In genomic region chr6:131980791-131981623, GRCh38 we compare ENCODE assay signal across 20 cellular contexts. TPM values are rescaled to one million over a fixed set of nuclear protein-coding genes. Genes with fewer than 3 reads are reported as not detected.
DNase-seq lines count a peak whose midpoint lies in the region; ATAC-seq and TF ChIP-seq lines count a peak whose summit lies in the region.
"Had no signal": no experiment of that assay in that cellular context is flagged by ENCODE, and none has a peak within 500 bp of the region (broad histone marks: within the 10 kb centered on the region; RNA-seq: fewer than 3 reads in every experiment).

No MANE protein-coding gene starts in this region.

- H3K27me3 Mint-ChIP-seq in activated CD4-positive, alpha-beta T cell treated with anti-CD3 and anti-CD28 coated beads, Interleukin-2, amount 10 ng/mL, durations not matched to agents 24 days and 14 days = no peaks in the 10 kb centered on the region
- H3K27me3 Mint-ChIP-seq: activated CD4-positive, alpha-beta memory T cell treated with anti-CD3 and anti-CD28 coated beads for 36 hours; activated naive CD8-positive, alpha-beta T cell had no signal

- H3K27me3 ChIP-seq in Panc1 (ENCODE audit: control insufficient read depth, insufficient read depth, low read length) = no peaks in the 10 kb centered on the region
- no peaks in the 10 kb centered on the region for H3K27me3 ChIP-seq in duodenal mucosa (ENCODE audit: control insufficient read depth in 1 of 2, insufficient read depth in 2 of 2, low read length in 2 of 2)
- no peaks in the 10 kb centered on the region for H3K27me3 ChIP-seq in MM.1S (replicated peaks; ENCODE audit: insufficient read depth, low read length)

- H3K27ac Mint-ChIP-seq in activated CD4-positive, alpha-beta T cell treated with anti-CD3 and anti-CD28 coated beads, Interleukin-2, amount 10 ng/mL, durations not matched to agents 24 days and 14 days = no peak overlapping the region
- H3K27ac Mint-ChIP-seq: activated CD4-positive, alpha-beta memory T cell treated with anti-CD3 and anti-CD28 coated beads for 36 hours; activated naive CD8-positive, alpha-beta T cell; naive thymus-derived CD4-positive, alpha-beta T cell had no signal

- no peaks in the 10 kb centered on the region for H3K9me3 Mint-ChIP-seq in activated CD4-positive, alpha-beta T cell treated with anti-CD3 and anti-CD28 coated beads, Interleukin-2, amount 10 ng/mL, durations not matched to agents 24 days and 14 days
- H3K9me3 Mint-ChIP-seq: activated CD4-positive, alpha-beta memory T cell treated with anti-CD3 and anti-CD28 coated beads for 36 hours; activated T-cell treated with anti-CD3 and anti-CD28 coated beads, Interleukin-2, amount 50 U/mL, for 4 hours; naive thymus-derived CD4-positive, alpha-beta T cell had no signal

- no peaks in the 10 kb centered on the region for H3K36me3 Mint-ChIP-seq in activated CD4-positive, alpha-beta T cell treated with anti-CD3 and anti-CD28 coated beads, Interleukin-2, amount 10 ng/mL, durations not matched to agents 24 days and 14 days (ENCODE audit: low read depth)
- H3K36me3 Mint-ChIP-seq: activated CD4-positive, alpha-beta memory T cell treated with anti-CD3 and anti-CD28 coated beads for 36 hours; activated naive CD8-positive, alpha-beta T cell; naive thymus-derived CD4-positive, alpha-beta T cell had no signal

- H3F3A ChIP-seq in MM.1S (ENCODE audit: insufficient read depth, low read length) = no peaks in the 10 kb centered on the region

- H3K4me3 Mint-ChIP-seq in activated CD4-positive, alpha-beta T cell treated with anti-CD3 and anti-CD28 coated beads, Interleukin-2, amount 10 ng/mL, durations not matched to agents 24 days and 14 days = no peak overlapping the region
- H3K4me3 Mint-ChIP-seq: activated CD4-positive, alpha-beta memory T cell treated with anti-CD3 and anti-CD28 coated beads for 36 hours; activated naive CD8-positive, alpha-beta T cell; activated T-cell treated with anti-CD3 and anti-CD28 coated beads, Interleukin-2, amount 50 U/mL, for 4 hours; naive thymus-derived CD4-positive, alpha-beta T cell had no signal

- no TSS peak for BruUV-seq in Panc1 (replicated peaks; lab: Mats Ljungman, UMichigan)

- DNase-seq in Caki2 (ENCODE audit: low read depth) (peak; percentile 69), Panc1 (ENCODE audit: low read depth, low spot score) (no peak), mucosa of descending colon (peak in 2 of 3 donors; percentile 40 to 43), AML-193 (lab: John Stamatoyannopoulos, UW) (no peak), MM.1S (no peak), GM19238 (ENCODE audit: insufficient read length, low spot score) (no peak)
- DNase-seq in activated CD4-positive, alpha-beta T cell treated with anti-CD3 and anti-CD28 coated beads, Interleukin-2, amount 10 ng/mL, durations not matched to agents 24 days and 14 days = no peak
- DNase-seq: activated CD4-positive, alpha-beta memory T cell treated with anti-CD3 and anti-CD28 coated beads for 36 hours; activated T-cell treated with anti-CD3 and anti-CD28 coated beads, Interleukin-2, amount 50 U/mL, for 4 hours; effector CD4-positive, alpha-beta T cell; GF-D8; KBM-7; left ventricle myocardium superior; naive thymus-derived CD4-positive, alpha-beta T cell; NCI-H2171 treated with DMSO at 0.1 percent for 48 hours; NCI-H82 had no signal

- H3K4me3 ChIP-seq in Panc1 (ENCODE audit: low read depth in 2 of 2, low read length in 2 of 2) (no peak overlapping the region), duodenal mucosa (ENCODE audit: low read depth in 1 of 2, low read length in 2 of 2) (peak overlapping the region in 1 of 2 donors; percentile 17), mucosa of descending colon (no peak overlapping the region), MM.1S (ENCODE audit: low read length) (no peak overlapping the region)
- H3K4me3 ChIP-seq: prostate gland had no signal

- H4K20me1 ChIP-seq in MM.1S (ENCODE audit: insufficient read depth, low read length) = no peaks in the 10 kb centered on the region

- no peak for TF ChIP-seq CTCF in Panc1 (IDR thresholded peaks at IDR 0.05)
- TF ChIP-seq CTCF in mucosa of descending colon (IDR thresholded peaks at IDR 0.05) = no peak
- no peak for TF ChIP-seq CTCF in MM.1S (IDR thresholded peaks at IDR 0.05; ENCODE audit: low read length)

- POLR2A ChIA-PET in Panc1 (lab: Charles Lee) = no interaction called here

- CTCF ChIA-PET in Panc1 (lab: Charles Lee) = no interaction called here

- no peaks in the 10 kb centered on the region for H3K4me1 Mint-ChIP-seq in activated CD4-positive, alpha-beta T cell treated with anti-CD3 and anti-CD28 coated beads, Interleukin-2, amount 10 ng/mL, durations not matched to agents 24 days and 14 days
- H3K4me1 Mint-ChIP-seq: naive thymus-derived CD4-positive, alpha-beta T cell had no signal

- H3K9me3 ChIP-seq in Panc1 (ENCODE audit: control insufficient read depth, insufficient read depth, low read depth, low read length) = no peaks in the 10 kb centered on the region
- H3K9me3 ChIP-seq in duodenal mucosa (ENCODE audit: control insufficient read depth in 1 of 2, low read length in 2 of 2) = no peaks in the 10 kb centered on the region
- H3K9me3 ChIP-seq in mucosa of descending colon = no peaks in the 10 kb centered on the region
- H3K9me3 ChIP-seq in MM.1S (replicated peaks; ENCODE audit: insufficient read depth, low read length) = no peaks in the 10 kb centered on the region
- H3K9me3 ChIP-seq: Caco-2, prostate gland had no signal

- H3K9ac ChIP-seq in duodenal mucosa (ENCODE audit: low read depth in 1 of 2, low read length in 2 of 2) (no peak overlapping the region), MM.1S (ENCODE audit: low read length) (no peak overlapping the region)

- H3K4me2 ChIP-seq in MM.1S (ENCODE audit: low read depth, low read length) = no peak overlapping the region

- no peaks in the 10 kb centered on the region for H3K79me2 ChIP-seq in MM.1S (ENCODE audit: low read length)

- ATAC-seq in Panc1 = peak; percentile 75
- peak; percentile 91 for ATAC-seq in mucosa of descending colon
- ATAC-seq: activated T-cell treated with anti-CD3 and anti-CD28 coated beads, Interleukin-2, amount 50 U/mL, for 4 hours; left ventricle myocardium superior; naive thymus-derived CD4-positive, alpha-beta T cell had no signal

- H3K36me3 ChIP-seq in Panc1 (ENCODE audit: control insufficient read depth, insufficient read depth, low read length) = no peaks in the 10 kb centered on the region
- H3K36me3 ChIP-seq in duodenal mucosa (ENCODE audit: control insufficient read depth in 1 of 2, insufficient read depth in 2 of 2, low read length in 2 of 2) = no peaks in the 10 kb centered on the region
- H3K36me3 ChIP-seq in mucosa of descending colon (ENCODE audit: low read depth) = no peaks in the 10 kb centered on the region
- no peaks in the 10 kb centered on the region for H3K36me3 ChIP-seq in MM.1S (replicated peaks; ENCODE audit: insufficient read depth, low read length)
- H3K36me3 ChIP-seq: prostate gland had no signal

- H2AFZ ChIP-seq in MM.1S (ENCODE audit: low read length) = no peak overlapping the region

- H3K4me1 ChIP-seq in Panc1 (ENCODE audit: control insufficient read depth, insufficient read depth, low read length) = peaks cover 15% of the 10 kb centered on the region
- peaks cover 7 to 47% of the 10 kb centered on the region in 2 donors for H3K4me1 ChIP-seq in duodenal mucosa (ENCODE audit: control insufficient read depth in 1 of 2, insufficient read depth in 2 of 2, low read length in 2 of 2)
- peaks cover 15% of the 10 kb centered on the region for H3K4me1 ChIP-seq in mucosa of descending colon (ENCODE audit: low read depth)
- no peaks in the 10 kb centered on the region for H3K4me1 ChIP-seq in MM.1S (ENCODE audit: low read length)

- H3K27ac ChIP-seq in Panc1 (ENCODE audit: low read length) (peak overlapping the region; percentile 64; the same call in 1 of the 2 replicates), duodenal mucosa (ENCODE audit: low read depth, low read length) (peak overlapping the region; percentile 35), MM.1S (ENCODE audit: low read length) (no peak overlapping the region)
- H3K27ac ChIP-seq: prostate gland had no signal

- in situ Hi-C loops in Caki2 (cut with HindIII; ENCODE audit: low pct_unique_long_range_greater_than_20kb, low sequenced_read_pairs) (no loop called here), Panc1 (cut with HindIII; ENCODE audit: low pct_unique_long_range_greater_than_20kb, low sequenced_read_pairs) (no loop called here)

- intact Hi-C loops in Panc1 (cut with micrococcal nuclease; ENCODE audit: unreplicated experiment) (no loop called here), mucosa of descending colon (cut with DNase I, micrococcal nuclease) (no loop called here)
- intact Hi-C loops in activated CD4-positive, alpha-beta T cell treated with anti-CD3 and anti-CD28 coated beads, Interleukin-2, amount 10 ng/mL, durations not matched to agents 24 days and 14 days (cut with micrococcal nuclease) = no loop called here

- no peaks in the 10 kb centered on the region for H3K9me2 ChIP-seq in MM.1S (replicated peaks; ENCODE audit: insufficient read depth, low read length)

RNA-seq across cellular contexts. Expression of gene CCN2, which starts 29.8 kb away (rescaled TPM):
- 157 and 173 TPM in 2 replicates for total RNA-seq in Caki2 (2014; rRNA removed; shearing (Covaris generic); ENCODE audit: low replicate concordance)
- total RNA-seq in Panc1 (2021; ENCODE audit: unreplicated experiment) (155 TPM), mucosa of descending colon (10 to 100 TPM; 17.1 to 39.7 (median 39.4) TPM)
- 226 TPM for polyA plus RNA-seq in Panc1 (2012; ENCODE audit: insufficient read length)
- not detected in 2 replicates for total RNA-seq in activated CD4-positive, alpha-beta T cell treated with anti-CD3 and anti-CD28 coated beads, Interleukin-2, amount 10 ng/mL, durations not matched to agents 24 days and 14 days
- total RNA-seq: activated CD4-positive, alpha-beta memory T cell treated with anti-CD3 and anti-CD28 coated beads for 36 hours; naive thymus-derived CD4-positive, alpha-beta T cell had no signal
- polyA plus RNA-seq: naive thymus-derived CD4-positive, alpha-beta T cell had no signal

Comparison
In these comparisons a context has a peak if more than half of its experiments do, and no peak if none do; other contexts are left out.
1. DNase-seq: peak in Caki2 (single experiment) and mucosa of descending colon (2 of 3); none in Panc1 (single experiment), AML-193 (0 of 2), MM.1S (single experiment), activated CD4-positive, alpha-beta T cell treated with anti-CD3 and anti-CD28 coated beads, Interleukin-2, amount 10 ng/mL, durations not matched to agents 24 days and 14 days (single experiment) and GM19238 (single experiment).
2. RNA of gene CCN2, which starts 29.8 kb away (total RNA-seq): 157 to 173 TPM in Caki2, 155 TPM in Panc1 (single experiment) and 17.1 to 39.7 TPM in mucosa of descending colon; not detected in activated CD4-positive, alpha-beta T cell treated with anti-CD3 and anti-CD28 coated beads, Interleukin-2, amount 10 ng/mL, durations not matched to agents 24 days and 14 days; every median in the first group is over 10 times any median in the second.